Comparison of ENCODE assay signal across 29 cellular contexts in genomic region chr21:37502947-37503346, GRCh38.
A peak's percentile ranks its signal among the peaks of the same experiment; 100 is the strongest.
DNase-seq lines count a peak whose midpoint lies in the region; ATAC-seq and TF ChIP-seq lines count a peak whose summit lies in the region.
"Had no signal": no experiment of that assay in that cellular context is flagged by ENCODE, and none has a peak within 500 bp of the region (broad histone marks: within the 10 kb centered on the region; RNA-seq: fewer than 3 reads in every experiment).

No MANE protein-coding gene starts in this region.

- H3K4me1 Mint-ChIP-seq in activated CD8-positive, alpha-beta T cell treated with anti-CD3 and anti-CD28 coated beads for 36 hours (ENCODE audit: low read depth): peaks cover 20% of the 10 kb centered on the region
- peaks cover 9% of the 10 kb centered on the region for H3K4me1 Mint-ChIP-seq in endodermal cell
- peaks cover 9 to 13% of the 10 kb centered on the region in 2 donors for H3K4me1 Mint-ChIP-seq in stimulated activated naive B cell treated with anti-CD40 and anti-IgM and Interleukin-4, amounts not matched to agents 10 μg/mL and 1 μg/mL and 100 μg/mL, for 72 hours
- H3K4me1 Mint-ChIP-seq: mesothelial cell of epicardium had no signal

- H3K9me3 Mint-ChIP-seq in activated naive CD4-positive, alpha-beta T cell treated with anti-CD3 and anti-CD28 coated beads, Interleukin-2, amount 50 U/mL, for 72 hours: no peaks in the 10 kb centered on the region
- H3K9me3 Mint-ChIP-seq in activated CD8-positive, alpha-beta T cell treated with anti-CD3 and anti-CD28 coated beads for 36 hours: no peaks in the 10 kb centered on the region
- H3K9me3 Mint-ChIP-seq in endodermal cell: peaks cover 3% of the 10 kb centered on the region
- no peaks in the 10 kb centered on the region for H3K9me3 Mint-ChIP-seq in stimulated activated naive B cell treated with anti-CD40 and anti-IgM and Interleukin-4, amounts not matched to agents 10 μg/mL and 1 μg/mL and 100 μg/mL, for 72 hours
- H3K9me3 Mint-ChIP-seq: natural killer cell had no signal

- H3K9ac ChIP-seq in endodermal cell (ENCODE audit: extremely low read depth, low read length, poor library complexity, severe bottlenecking): no peak overlapping the region
- H3K9ac ChIP-seq: BLaER1 treated with 17β-estradiol and CSF1 and Interleukin-3, amounts not matched to agents 10 nM and 100 nM; SK-N-SH had no signal

- DNase-seq in activated naive CD4-positive, alpha-beta T cell treated with anti-CD3 and anti-CD28 coated beads, Interleukin-2, amount 50 U/mL, for 72 hours (ENCODE audit: low spot score in 2 of 2): no peak
- DNase-seq in activated naive CD4-positive, alpha-beta T cell treated with anti-CD3 and anti-CD28 coated beads, Interleukin-2, amount 50 U/mL, for 16 hours: no peak
- DNase-seq in activated CD8-positive, alpha-beta T cell treated with anti-CD3 and anti-CD28 coated beads for 36 hours: no peak
- DNase-seq in endodermal cell: no peak
- no peak for DNase-seq in stimulated activated naive B cell treated with anti-CD40 and anti-IgM and Interleukin-4, amounts not matched to agents 10 μg/mL and 1 μg/mL and 100 μg/mL, for 72 hours
- DNase-seq in ecto neural progenitor cell (ENCODE audit: low spot score): no peak
- DNase-seq: activated CD4-positive, alpha-beta T cell treated with anti-CD3 and anti-CD28 coated beads, Interleukin-2, amount 50 U/mL, for 1 hour; effector CD4-positive, alpha-beta T cell; gastrocnemius medialis; hypothalamus; natural killer cell; NCI-H1092 treated with DMSO at 0.1 percent for 48 hours; NCI-H2081; NCI-H345; NCI-H82; SK-N-SH; stimulated activated CD4-positive, alpha-beta T cell treated with anti-CD3 and anti-CD28 coated beads, Interleukin-1b, Interleukin-23, amount 100 ng/mL, for 48 hours; testis; uterus had no signal

- WGBS in endodermal cell (ENCODE audit: insufficient coverage in 1 of 2, insufficient read length in 1 of 2), 2 experiments: 96 to 100% methylated on average over 1 to 3 of the region's 3 CpGs

- POLR2A ChIA-PET in activated CD8-positive, alpha-beta T cell treated with anti-CD3 and anti-CD28 coated beads for 36 hours (lab: Charles Lee): interaction anchor here (0.9 kb wide), 1 partner anchor 61 kb away, joined by 3 read pairs; no protein-coding TSS in a partner anchor

- peak overlapping the region; percentile 32 to 80 for H3K27ac Mint-ChIP-seq in activated naive CD4-positive, alpha-beta T cell treated with anti-CD3 and anti-CD28 coated beads, Interleukin-2, amount 50 U/mL, for 72 hours
- H3K27ac Mint-ChIP-seq in activated CD8-positive, alpha-beta T cell treated with anti-CD3 and anti-CD28 coated beads for 36 hours: peak overlapping the region; percentile 75
- peak overlapping the region; percentile 32 for H3K27ac Mint-ChIP-seq in endodermal cell
- H3K27ac Mint-ChIP-seq in stimulated activated naive B cell treated with anti-CD40 and anti-IgM and Interleukin-4, amounts not matched to agents 10 μg/mL and 1 μg/mL and 100 μg/mL, for 72 hours: peak overlapping the region; percentile 6
- H3K27ac Mint-ChIP-seq: mesothelial cell of epicardium had no signal

- intact Hi-C loops in activated CD8-positive, alpha-beta T cell treated with anti-CD3 and anti-CD28 coated beads for 36 hours (cut with micrococcal nuclease): no loop called here

- peaks cover 81% of the 10 kb centered on the region for H3K36me3 ChIP-seq in endodermal cell (ENCODE audit: control insufficient read depth, insufficient read depth, low read length)
- H3K36me3 ChIP-seq: uterus had no signal

- ATAC-seq in activated naive CD4-positive, alpha-beta T cell treated with anti-CD3 and anti-CD28 coated beads, Interleukin-2, amount 50 U/mL, for 72 hours: no peak
- ATAC-seq in activated CD8-positive, alpha-beta T cell treated with anti-CD3 and anti-CD28 coated beads for 36 hours: no peak
- no peak for ATAC-seq in stimulated activated naive B cell treated with anti-CD40 and anti-IgM and Interleukin-4, amounts not matched to agents 10 μg/mL and 1 μg/mL and 100 μg/mL, for 72 hours (replicated peaks)
- no peak for ATAC-seq in GM21526 (IDR thresholded peaks at IDR 0.05; ENCODE audit: low FRiP score, unreplicated experiment)
- ATAC-seq in GM19397 (IDR thresholded peaks at IDR 0.05; ENCODE audit: unreplicated experiment): no peak
- ATAC-seq: gastrocnemius medialis, HepG2, natural killer cell had no signal

- H3K4me1 ChIP-seq in endodermal cell (ENCODE audit: control insufficient read depth, insufficient read depth, low read length): no peaks in the 10 kb centered on the region
- H3K4me1 ChIP-seq: ascending aorta, esophagus muscularis mucosa, gastrocnemius medialis, testis, uterus had no signal

- TF ChIP-seq CTCF in activated CD8-positive, alpha-beta T cell treated with anti-CD3 and anti-CD28 coated beads for 36 hours (IDR thresholded peaks at IDR 0.05): no peak
- no peak for TF ChIP-seq CTCF in endodermal cell (conservative IDR thresholded peaks at IDR 0.05)

- CTCF ChIA-PET in activated CD8-positive, alpha-beta T cell treated with anti-CD3 and anti-CD28 coated beads for 36 hours (lab: Charles Lee): no interaction called here

- H3K4me3 Mint-ChIP-seq in activated CD8-positive, alpha-beta T cell treated with anti-CD3 and anti-CD28 coated beads for 36 hours: no peak overlapping the region
- no peak overlapping the region for H3K4me3 Mint-ChIP-seq in endodermal cell
- H3K4me3 Mint-ChIP-seq in stimulated activated naive B cell treated with anti-CD40 and anti-IgM and Interleukin-4, amounts not matched to agents 10 μg/mL and 1 μg/mL and 100 μg/mL, for 72 hours: no peak overlapping the region
- H3K4me3 Mint-ChIP-seq: mesothelial cell of epicardium, natural killer cell had no signal

- H3K27me3 Mint-ChIP-seq in activated CD8-positive, alpha-beta T cell treated with anti-CD3 and anti-CD28 coated beads for 36 hours: no peaks in the 10 kb centered on the region
- H3K27me3 Mint-ChIP-seq in endodermal cell (ENCODE audit: insufficient read depth): no peaks in the 10 kb centered on the region
- no peaks in the 10 kb centered on the region for H3K27me3 Mint-ChIP-seq in stimulated activated naive B cell treated with anti-CD40 and anti-IgM and Interleukin-4, amounts not matched to agents 10 μg/mL and 1 μg/mL and 100 μg/mL, for 72 hours

- H3K27me3 ChIP-seq in endodermal cell (ENCODE audit: control insufficient read depth, insufficient read depth, low read length, poor library complexity, severe bottlenecking): no peaks in the 10 kb centered on the region
- H3K27me3 ChIP-seq: ascending aorta; BLaER1 treated with 17β-estradiol and CSF1 and Interleukin-3, amounts not matched to agents 10 nM and 100 nM; esophagus muscularis mucosa; gastrocnemius medialis; testis; uterus had no signal

- H3K4me3 ChIP-seq in endodermal cell (ENCODE audit: low read length): no peak overlapping the region
- H3K4me3 ChIP-seq: ascending aorta; BLaER1 treated with 17β-estradiol and CSF1 and Interleukin-3, amounts not matched to agents 10 nM and 100 nM; esophagus muscularis mucosa; gastrocnemius medialis; HAP-1; skin epidermis; testis; uterus had no signal

- peaks cover 5 to 17% of the 10 kb centered on the region in 2 donors for H3K36me3 Mint-ChIP-seq in activated naive CD4-positive, alpha-beta T cell treated with anti-CD3 and anti-CD28 coated beads, Interleukin-2, amount 50 U/mL, for 72 hours
- peaks cover 40% of the 10 kb centered on the region for H3K36me3 Mint-ChIP-seq in activated CD8-positive, alpha-beta T cell treated with anti-CD3 and anti-CD28 coated beads for 36 hours (ENCODE audit: low read depth)
- peaks cover 57% of the 10 kb centered on the region for H3K36me3 Mint-ChIP-seq in endodermal cell (ENCODE audit: low read depth)
- peaks cover 30 to 51% of the 10 kb centered on the region in 2 donors for H3K36me3 Mint-ChIP-seq in stimulated activated naive B cell treated with anti-CD40 and anti-IgM and Interleukin-4, amounts not matched to agents 10 μg/mL and 1 μg/mL and 100 μg/mL, for 72 hours
- H3K36me3 Mint-ChIP-seq: natural killer cell had no signal

- peaks cover 13% of the 10 kb centered on the region for H3K9me3 ChIP-seq in endodermal cell (ENCODE audit: control insufficient read depth, low read length)
- H3K9me3 ChIP-seq: gastrocnemius medialis, HAP-1, testis, uterus had no signal

- no peak overlapping the region for H3K27ac ChIP-seq in endodermal cell (ENCODE audit: low read depth, low read length)
- H3K27ac ChIP-seq: ascending aorta, esophagus muscularis mucosa, gastrocnemius medialis, RWPE1, skin epidermis, testis, uterus had no signal

Comparison
In these comparisons a context has a peak if more than half of its experiments do, and no peak if none do; other contexts are left out.
1. H3K27ac Mint-ChIP-seq: peak in every context shown above with its lines; median percentile 75 in activated CD8-positive, alpha-beta T cell treated with anti-CD3 and anti-CD28 coated beads for 36 hours; 56 in activated naive CD4-positive, alpha-beta T cell treated with anti-CD3 and anti-CD28 coated beads, Interleukin-2, amount 50 U/mL, for 72 hours; 32 in endodermal cell; 6 in stimulated activated naive B cell treated with anti-CD40 and anti-IgM and Interleukin-4, amounts not matched to agents 10 μg/mL and 1 μg/mL and 100 μg/mL, for 72 hours.